ENCODE assay signal across 12 cellular contexts in genomic region chr3:158847466-158847849, GRCh38. TPM values are rescaled to one million over a fixed set of nuclear protein-coding genes. Genes with fewer than 3 reads are reported as not detected.
DNase-seq lines count a peak whose midpoint lies in the region; ATAC-seq and TF ChIP-seq lines count a peak whose summit lies in the region.
"Had no signal": no experiment of that assay in that cellular context is flagged by ENCODE, and none has a peak within 500 bp of the region (broad histone marks: within the 10 kb centered on the region; RNA-seq: fewer than 3 reads in every experiment).

No MANE protein-coding gene starts in this region.

- H3K36me3 ChIP-seq in ACC112 (ENCODE audit: insufficient read depth, low read length) (no peaks in the 10 kb centered on the region), tibial artery (no peaks in the 10 kb centered on the region), SJCRH30 (no peaks in the 10 kb centered on the region; the same call in 1 of the 2 replicates)

- no peaks in the 10 kb centered on the region for H3K36me3 Mint-ChIP-seq in nephron progenitor cell (ENCODE audit: low read depth)

- no peak overlapping the region for H3K27ac ChIP-seq in ACC112 (ENCODE audit: low read depth, low read length)
- no peak overlapping the region for H3K27ac ChIP-seq in tibial artery
- H3K27ac ChIP-seq in SJCRH30 = no peak overlapping the region
- H3K27ac ChIP-seq: C4-2B, testis had no signal

- H3K9me3 ChIP-seq in tibial artery (no peaks in the 10 kb centered on the region), SJCRH30 (replicated peaks) (no peaks in the 10 kb centered on the region)
- H3K9me3 ChIP-seq: testis had no signal

- ATAC-seq in GM18873 (IDR thresholded peaks at IDR 0.05; ENCODE audit: low FRiP score, unreplicated experiment) (peak; percentile 6), HG02623 (IDR thresholded peaks at IDR 0.05; ENCODE audit: unreplicated experiment) (peak; percentile 12)

- H3K4me1 ChIP-seq in ACC112 (ENCODE audit: control insufficient read depth, insufficient read depth, low read length, unreplicated experiment) (peaks cover 16% of the 10 kb centered on the region), tibial artery (no peaks in the 10 kb centered on the region), SJCRH30 (no peaks in the 10 kb centered on the region)
- H3K4me1 ChIP-seq: testis had no signal

- peak overlapping the region; percentile 36 for H2AFZ ChIP-seq in ACC112 (ENCODE audit: low read length, unreplicated experiment)

- H3K4me3 ChIP-seq in ACC112 (ENCODE audit: low read depth, low read length) = peak overlapping the region; percentile 58
- no peak overlapping the region for H3K4me3 ChIP-seq in tibial artery
- H3K4me3 ChIP-seq in SJCRH30 = no peak overlapping the region
- H3K4me3 ChIP-seq: testis had no signal

- TF ChIP-seq CTCF in tibial artery (IDR thresholded peaks at IDR 0.05) (no peak), nephron progenitor cell (IDR thresholded peaks at IDR 0.05) (no peak)

- H3K9me3 Mint-ChIP-seq in nephron progenitor cell = no peaks in the 10 kb centered on the region
- H3K9me3 Mint-ChIP-seq: activated T-cell treated with anti-CD3 and anti-CD28 coated beads, Interleukin-2, amount 50 U/mL, for 24 hours had no signal

- H3K79me2 ChIP-seq in ACC112 (ENCODE audit: control insufficient read depth, insufficient read depth, low read length, unreplicated experiment) = no peaks in the 10 kb centered on the region

- intact Hi-C loops in tibial artery (cut with DNase I; ENCODE audit: low total_unique reads) = loop anchor here (10.0 kb wide), 1 partner anchor 407 kb away; no protein-coding TSS in a partner anchor

- no peak overlapping the region for H3K27ac Mint-ChIP-seq in nephron progenitor cell
- H3K27ac Mint-ChIP-seq: activated T-cell treated with anti-CD3 and anti-CD28 coated beads, Interleukin-2, amount 50 U/mL, for 24 hours had no signal

- 0 out of 2 replicates have a peak, but pooled peaks cover 5% of the 10 kb centered on the region for H3K27me3 ChIP-seq in ACC112 (ENCODE audit: insufficient read depth, low read length)
- H3K27me3 ChIP-seq in tibial artery = no peaks in the 10 kb centered on the region
- H3K27me3 ChIP-seq in SJCRH30 = no peaks in the 10 kb centered on the region
- H3K27me3 ChIP-seq: testis had no signal

- H3K4me1 Mint-ChIP-seq in nephron progenitor cell = peaks cover 7% of the 10 kb centered on the region

- H3K4me3 Mint-ChIP-seq in nephron progenitor cell = no peak overlapping the region
- H3K4me3 Mint-ChIP-seq: activated T-cell treated with anti-CD3 and anti-CD28 coated beads, Interleukin-2, amount 50 U/mL, for 24 hours had no signal

- peak; percentile 45 for DNase-seq in LHCN-M2 (ENCODE audit: low read depth)
- DNase-seq in stimulated activated CD4-positive, alpha-beta T cell treated with anti-CD3 and anti-CD28 coated beads, Interleukin-4, amount 100 ng/mL, for 4 hours = no peak
- DNase-seq in tibial artery = no peak
- no peak for DNase-seq in nephron progenitor cell
- DNase-seq in SJCRH30 = no peak
- DNase-seq: activated T-cell treated with anti-CD3 and anti-CD28 coated beads, Interleukin-2, amount 50 U/mL, for 24 hours; effector memory CD4-positive, alpha-beta T cell; testis had no signal

- H3K27me3 Mint-ChIP-seq in nephron progenitor cell (ENCODE audit: low read depth, poor library complexity) = peaks cover 7% of the 10 kb centered on the region
- H3K27me3 Mint-ChIP-seq: activated T-cell treated with anti-CD3 and anti-CD28 coated beads, Interleukin-2, amount 50 U/mL, for 24 hours had no signal

RNA-seq across cellular contexts. Expression of gene MFSD1, which starts 45.6 kb away (rescaled TPM):
- 107 and 116 TPM in 2 replicates for total RNA-seq in LHCN-M2 (2014; rRNA removed)
- 35.9 TPM for polyA plus RNA-seq in LHCN-M2 (2012)
- total RNA-seq in SJCRH30 (2014; rRNA removed; shearing (Covaris generic)) = 18.0 and 23.9 TPM in 2 replicates
